ENCODE assay signal across 1 cellular context in genomic region chr1:94245747-94246438, GRCh38.
TF ChIP-seq lines count a peak whose summit lies in the region.

No MANE protein-coding gene starts in this region.

TF ChIP-seq in HCT116, 20 proteins besides CTCF, POLR2A, EP300 and RAD21 (continued from another document):
- TF ChIP-seq ZBTB33 (IDR thresholded peaks at IDR 0.05; ENCODE audit: extremely low read depth, insufficient replicate concordance, low read length) (no peak), SRF (IDR thresholded peaks at IDR 0.05; ENCODE audit: low read depth) (no peak), SIN3A (IDR thresholded peaks at IDR 0.05; ENCODE audit: low read depth) (no peak), POLR2AphosphoS5 (IDR thresholded peaks at IDR 0.05; ENCODE audit: low read depth, low read length) (no peak), CBX3 (IDR thresholded peaks at IDR 0.05; ENCODE audit: low read depth) (no peak), ZFX (IDR thresholded peaks at IDR 0.05) (no peak), EZH2phosphoT487 (IDR thresholded peaks at IDR 0.05; ENCODE audit: borderline replicate concordance) (no peak), ELF1 (IDR thresholded peaks at IDR 0.05; ENCODE audit: borderline replicate concordance, low read depth) (no peak)
TF ChIP-seq in HCT116: peak in this region for 0.
